12 cellular contexts compared by ENCODE assay signal in genomic region chr10:73803680-73804286, GRCh38. TPM values are rescaled to one million over a fixed set of nuclear protein-coding genes. Genes with fewer than 3 reads are reported as not detected.
DNase-seq lines count a peak whose midpoint lies in the region; ATAC-seq and TF ChIP-seq lines count a peak whose summit lies in the region.
"Had no signal": no experiment of that assay in that cellular context is flagged by ENCODE, and none has a peak within 500 bp of the region (broad histone marks: within the 10 kb centered on the region; RNA-seq: fewer than 3 reads in every experiment).

No MANE protein-coding gene starts in this region.

- peak overlapping the region; percentile 30 for H3K27ac Mint-ChIP-seq in CD4-positive, alpha-beta T cell
- no peak overlapping the region for H3K27ac Mint-ChIP-seq in mesothelial cell of epicardium

- intact Hi-C loops in CD4-positive, alpha-beta T cell (cut with DNase I, micrococcal nuclease) = no loop called here

- no peak for DNase-seq in CD4-positive, alpha-beta T cell
- DNase-seq in GM19238 (ENCODE audit: insufficient read length, low spot score) (peak; percentile 45), dermis blood vessel endothelial cell (peak; percentile 27), AG08395 (ENCODE audit: low spot score) (no peak), mesothelial cell of epicardium (ENCODE audit: low spot score in 2 of 2, unreplicated experiment in 2 of 2) (no peak), NCI-H2227 (lab: John Stamatoyannopoulos, UW; ENCODE audit: unreplicated experiment) (no peak), tibial nerve (ENCODE audit: low spot score in 2 of 2) (no peak)
- DNase-seq: foreskin fibroblast, mammary epithelial cell, NCI-H510A treated with DMSO at 0.1 percent for 48 hours had no signal

- H3K4me3 Mint-ChIP-seq in CD4-positive, alpha-beta T cell = no peak overlapping the region
- no peak overlapping the region for H3K4me3 Mint-ChIP-seq in mesothelial cell of epicardium

- no peaks in the 10 kb centered on the region for H3K9me3 Mint-ChIP-seq in CD4-positive, alpha-beta T cell
- no peaks in the 10 kb centered on the region for H3K9me3 Mint-ChIP-seq in mesothelial cell of epicardium

- H3K27ac ChIP-seq in CD4-positive, alpha-beta T cell (ENCODE audit: low read depth, low read length) = no peak overlapping the region
- H3K27ac ChIP-seq in tibial nerve = no peak overlapping the region

- no peak for TF ChIP-seq EP300 in tibial nerve (IDR thresholded peaks at IDR 0.05)

- H3K36me3 Mint-ChIP-seq in CD4-positive, alpha-beta T cell (ENCODE audit: low read depth) = peaks cover 90% of the 10 kb centered on the region
- H3K36me3 Mint-ChIP-seq in mesothelial cell of epicardium = peaks cover 38% of the 10 kb centered on the region

- TF ChIP-seq POLR2A in tibial nerve (IDR thresholded peaks at IDR 0.05) = no peak

- H3K36me3 ChIP-seq in tibial nerve = peaks cover 3 to 100% (median 33%) of the 10 kb centered on the region in 3 donors

- H3K4me1 Mint-ChIP-seq in CD4-positive, alpha-beta T cell (ENCODE audit: low read depth) = peaks cover 34% of the 10 kb centered on the region
- H3K4me1 Mint-ChIP-seq in mesothelial cell of epicardium = no peaks in the 10 kb centered on the region

- CTCF ChIA-PET in CD4-positive, alpha-beta T cell (lab: Charles Lee) = interaction anchor here (0.8 kb wide), 1 partner anchor 35 kb away, joined by 4 read pairs; no protein-coding TSS in a partner anchor

- no peak for TF ChIP-seq CTCF in CD4-positive, alpha-beta T cell (IDR thresholded peaks at IDR 0.05)
- no peak for TF ChIP-seq CTCF in mesothelial cell of epicardium (IDR thresholded peaks at IDR 0.05; ENCODE audit: unreplicated experiment)
- TF ChIP-seq CTCF in tibial nerve (IDR thresholded peaks at IDR 0.05) = no peak

- H3K4me1 ChIP-seq in tibial nerve = peaks cover 0 to 10% (median 0%) of the 10 kb centered on the region in 4 donors

- no peaks in the 10 kb centered on the region for H3K27me3 ChIP-seq in CD4-positive, alpha-beta T cell (ENCODE audit: control insufficient read depth, insufficient read depth, low read length)
- H3K27me3 ChIP-seq in tibial nerve = no peaks in the 10 kb centered on the region

- H3K27me3 Mint-ChIP-seq in CD4-positive, alpha-beta T cell = no peaks in the 10 kb centered on the region
- H3K27me3 Mint-ChIP-seq in mesothelial cell of epicardium (ENCODE audit: low read depth) = no peaks in the 10 kb centered on the region

- no peak for ATAC-seq in CD4-positive, alpha-beta T cell (ENCODE audit: poor library complexity)
- ATAC-seq in HG03108 (IDR thresholded peaks at IDR 0.05; ENCODE audit: unreplicated experiment) = peak; percentile 73
- ATAC-seq: K562 had no signal

- no peak overlapping the region for H3K4me3 ChIP-seq in tibial nerve
- H3K4me3 ChIP-seq: K562 had no signal

- POLR2A ChIA-PET in CD4-positive, alpha-beta T cell (lab: Charles Lee) = interaction anchor here (0.9 kb wide), 1 partner anchor 23 kb away, joined by 3 read pairs; no protein-coding TSS in a partner anchor

- H3K9me3 ChIP-seq in CD4-positive, alpha-beta T cell (ENCODE audit: control insufficient read depth, low read length) = no peaks in the 10 kb centered on the region
- no peaks in the 10 kb centered on the region for H3K9me3 ChIP-seq in tibial nerve

RNA-seq across cellular contexts. Expression of gene NDST2, which starts 7.6 kb away (rescaled TPM):
- total RNA-seq in CD4-positive, alpha-beta T cell = 100 to 1,000 TPM; 121 to 135 TPM
- total RNA-seq in dermis blood vessel endothelial cell = 10.9 and 13.4 TPM in 2 replicates
- total RNA-seq in mesothelial cell of epicardium = 37.2 to 40.8 TPM (median 38.7 TPM) in 3 replicates
- total RNA-seq in tibial nerve = 10 to 100 TPM; 44.8 to 99.3 (median 61.7) TPM

RNA-seq across cellular contexts. Expression of gene ZSWIM8, which starts 18.4 kb away (rescaled TPM):
- 10 to 100 TPM; 66.4 to 70.7 TPM for total RNA-seq in CD4-positive, alpha-beta T cell
- 66.4 and 71.8 TPM in 2 replicates for total RNA-seq in dermis blood vessel endothelial cell
- total RNA-seq in mesothelial cell of epicardium = 121 to 131 TPM (median 122 TPM) in 3 replicates
- total RNA-seq in tibial nerve = 100 to 1,000 TPM; 104 to 138 (median 121) TPM

RNA-seq across cellular contexts. Expression of gene CHCHD1, which starts 21.9 kb away (rescaled TPM):
- 1 to 10 TPM; 6.3 to 6.8 TPM for total RNA-seq in CD4-positive, alpha-beta T cell
- 18.2 and 19.4 TPM in 2 replicates for total RNA-seq in dermis blood vessel endothelial cell
- 21.0 to 23.5 TPM (median 23.1 TPM) in 3 replicates for total RNA-seq in mesothelial cell of epicardium
- 10 to 100 TPM in 3 of 4 donors, 1 to 10 TPM in 1; 8.2 to 33.0 (median 16.2) TPM for total RNA-seq in tibial nerve

RNA-seq across cellular contexts. Expression of gene SEC24C, which starts 59.6 kb away (rescaled TPM):
- 10 to 100 TPM; 52.0 to 54.2 TPM for total RNA-seq in CD4-positive, alpha-beta T cell
- total RNA-seq in dermis blood vessel endothelial cell (67.6 and 93.3 TPM in 2 replicates), mesothelial cell of epicardium (74.8 to 77.6 TPM (median 75.5 TPM) in 3 replicates), tibial nerve (10 to 100 TPM; 42.0 to 61.2 (median 43.3) TPM)

Comparison
In these comparisons a context has a peak if more than half of its experiments do, and no peak if none do; other contexts are left out.
1. DNase-seq: peak in GM19238 (single experiment) and dermis blood vessel endothelial cell (single experiment); none in CD4-positive, alpha-beta T cell (0 of 10), AG08395 (single experiment), mesothelial cell of epicardium (0 of 2), NCI-H2227 (single experiment) and tibial nerve (0 of 2).